ENCODE assay signal across 1 cellular context in the genomic region with DNA sequence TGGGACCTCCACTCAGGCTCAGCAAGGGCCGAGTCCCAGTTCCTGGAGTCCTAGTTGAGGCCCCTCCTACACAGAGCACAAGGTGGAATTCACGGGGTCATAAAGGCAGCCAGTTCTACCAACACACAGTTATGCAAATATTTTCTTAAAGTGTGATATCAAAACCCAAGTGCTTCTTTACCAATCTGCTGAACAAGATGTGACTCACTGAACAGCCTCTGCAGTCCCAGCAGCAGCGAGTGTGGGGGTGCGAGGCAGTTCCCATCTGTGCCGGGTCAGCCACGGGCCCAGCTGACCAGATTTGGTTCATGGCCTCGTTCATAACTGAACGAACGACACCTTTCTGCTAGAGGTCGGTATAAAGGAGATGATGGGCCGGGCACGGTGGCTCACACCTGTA.
TF ChIP-seq lines count a peak whose summit lies in the region.

No MANE protein-coding gene starts in this region.

TF ChIP-seq in A549, 52 proteins besides CTCF, POLR2A, EP300 and RAD21:
- no peak for TF ChIP-seq MAFK (IDR thresholded peaks at IDR 0.05; ENCODE audit: partially characterized antibody)
- no peak for TF ChIP-seq HOXA7 (CRISPR knock-in tag; IDR thresholded peaks at IDR 0.05)
- no peak for TF ChIP-seq FOSB (CRISPR knock-in tag; IDR thresholded peaks at IDR 0.05)
- TF ChIP-seq, protein P1, sequence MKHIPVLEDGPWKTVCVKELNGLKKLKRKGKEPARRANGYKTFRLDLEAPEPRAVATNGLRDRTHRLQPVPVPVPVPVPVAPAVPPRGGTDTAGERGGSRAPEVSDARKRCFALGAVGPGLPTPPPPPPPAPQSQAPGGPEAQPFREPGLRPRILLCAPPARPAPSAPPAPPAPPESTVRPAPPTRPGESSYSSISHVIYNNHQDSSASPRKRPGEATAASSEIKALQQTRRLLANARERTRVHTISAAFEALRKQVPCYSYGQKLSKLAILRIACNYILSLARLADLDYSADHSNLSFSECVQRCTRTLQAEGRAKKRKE (CRISPR knock-in tag; IDR thresholded peaks at IDR 0.05; ENCODE audit: low read depth) = no peak
- TF ChIP-seq EHF (CRISPR knock-in tag; IDR thresholded peaks at IDR 0.05) = no peak
- TF ChIP-seq, protein P2, sequence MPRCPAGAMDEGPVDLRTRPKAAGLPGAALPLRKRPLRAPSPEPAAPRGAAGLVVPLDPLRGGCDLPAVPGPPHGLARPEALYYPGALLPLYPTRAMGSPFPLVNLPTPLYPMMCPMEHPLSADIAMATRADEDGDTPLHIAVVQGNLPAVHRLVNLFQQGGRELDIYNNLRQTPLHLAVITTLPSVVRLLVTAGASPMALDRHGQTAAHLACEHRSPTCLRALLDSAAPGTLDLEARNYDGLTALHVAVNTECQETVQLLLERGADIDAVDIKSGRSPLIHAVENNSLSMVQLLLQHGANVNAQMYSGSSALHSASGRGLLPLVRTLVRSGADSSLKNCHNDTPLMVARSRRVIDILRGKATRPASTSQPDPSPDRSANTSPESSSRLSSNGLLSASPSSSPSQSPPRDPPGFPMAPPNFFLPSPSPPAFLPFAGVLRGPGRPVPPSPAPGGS (IDR thresholded peaks at IDR 0.05) = no peak
- TF ChIP-seq JUN (IDR thresholded peaks at IDR 0.05) = no peak
- TF ChIP-seq KDM1A (IDR thresholded peaks at IDR 0.05; ENCODE audit: low read depth) = no peak
- no peak for TF ChIP-seq HDAC2 (IDR thresholded peaks at IDR 0.05)
- no peak for TF ChIP-seq PHF8 (IDR thresholded peaks at IDR 0.05; ENCODE audit: borderline replicate concordance, low read depth)
